In the genomic region with DNA sequence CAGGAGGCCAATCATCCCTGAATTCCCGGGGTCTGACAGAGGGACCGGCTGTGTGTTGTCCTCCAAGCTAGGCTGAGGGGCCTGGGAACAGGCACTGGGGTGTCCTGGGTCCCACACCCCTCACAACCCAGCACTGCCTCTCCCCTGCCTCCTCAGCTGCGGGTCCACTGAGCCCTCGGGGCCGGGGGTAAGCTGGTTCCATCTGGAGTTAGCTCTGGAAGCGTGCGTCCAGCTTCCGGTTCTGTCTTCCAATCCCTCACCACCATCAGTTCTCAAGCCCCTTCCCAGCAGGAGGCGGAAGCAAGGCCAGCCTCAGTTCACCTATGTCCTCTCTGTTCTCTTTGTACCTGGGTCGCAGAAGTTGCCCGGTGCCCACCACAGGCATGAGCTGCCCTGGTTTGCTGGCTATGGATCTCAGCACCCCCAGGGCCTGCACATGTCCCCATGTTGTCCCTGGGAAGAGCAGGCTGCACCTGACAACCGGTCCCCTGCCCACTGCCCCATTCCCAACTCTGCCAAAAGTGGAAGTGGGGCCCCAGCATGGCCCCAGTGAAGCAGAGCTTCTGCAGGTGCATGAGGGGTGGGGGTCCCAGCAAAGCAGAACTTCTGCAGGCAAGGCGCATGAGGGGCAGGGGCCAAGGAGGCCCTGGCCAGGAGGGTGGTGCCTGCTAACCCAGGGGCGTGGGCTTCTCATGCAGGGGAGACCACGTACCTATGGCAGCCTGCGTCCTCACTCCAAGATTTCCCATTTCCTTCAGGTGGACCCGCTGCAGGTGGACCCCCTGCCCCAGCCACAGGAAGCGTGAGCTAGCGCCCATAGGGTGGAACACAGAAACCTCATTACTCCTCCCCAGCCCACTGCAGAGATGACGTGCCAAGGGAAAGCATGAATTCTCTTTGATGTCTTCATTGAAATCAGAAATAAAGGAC, we compare ENCODE assay signal across 18 cellular contexts.
A peak's percentile ranks its signal among the peaks of the same experiment; 100 is the strongest.
DNase-seq lines count a peak whose midpoint lies in the region; ATAC-seq, FAIRE-seq and TF ChIP-seq lines count a peak whose summit lies in the region.
"Had no signal": no experiment of that assay in that cellular context is flagged by ENCODE, and none has a peak within 500 bp of the region (broad histone marks: within the 10 kb centered on the region; RNA-seq: fewer than 3 reads in every experiment).

No MANE protein-coding gene starts in this region.

- no peak overlapping the region for H3K27ac Mint-ChIP-seq in activated naive CD4-positive, alpha-beta T cell treated with anti-CD3 and anti-CD28 coated beads, Interleukin-2, amount 50 U/mL, for 72 hours
- H3K27ac Mint-ChIP-seq: B cell; CD4-positive, alpha-beta memory T cell had no signal

- H3K9me3 ChIP-seq in BE2C, result no peaks in the 10 kb centered on the region
- peaks cover 7% of the 10 kb centered on the region; the same call in 1 of the 2 replicates for H3K9me3 ChIP-seq in MG63
- H3K9me3 ChIP-seq in kidney (ENCODE audit: control insufficient read depth in 1 of 2, low read length in 2 of 2), result no peaks in the 10 kb centered on the region
- no peaks in the 10 kb centered on the region for H3K9me3 ChIP-seq in uterus

- DNase-seq in BE2C, result peak; percentile 1
- DNase-seq in MG63, result peak; percentile 2
- DNase-seq in kidney, result peak; percentile 38
- DNase-seq in uterus, result no peak
- DNase-seq in activated naive CD4-positive, alpha-beta T cell (lab: John Stamatoyannopoulos, UW), result no peak
- DNase-seq in activated naive CD4-positive, alpha-beta T cell treated with anti-CD3 and anti-CD28 coated beads, Interleukin-2, amount 50 U/mL, for 72 hours (ENCODE audit: low spot score in 2 of 2), result no peak
- DNase-seq in GM19238 (ENCODE audit: insufficient read length, low spot score), result no peak
- DNase-seq: CD4-positive, alpha-beta memory T cell; DND-41; GF-D8; GM23248 had no signal

- H3K4me1 ChIP-seq in BE2C (no peaks in the 10 kb centered on the region), kidney (ENCODE audit: control insufficient read depth in 1 of 2, insufficient read depth in 1 of 2, low read depth in 1 of 2, low read length in 2 of 2) (peaks cover 0 to 5% of the 10 kb centered on the region in 2 donors), uterus (no peaks in the 10 kb centered on the region)

- H3K36me3 Mint-ChIP-seq in activated naive CD4-positive, alpha-beta T cell treated with anti-CD3 and anti-CD28 coated beads, Interleukin-2, amount 50 U/mL, for 72 hours, result no peaks in the 10 kb centered on the region
- H3K36me3 Mint-ChIP-seq: CD4-positive, alpha-beta memory T cell had no signal

- H3K36me3 ChIP-seq in BE2C, result no peaks in the 10 kb centered on the region
- H3K36me3 ChIP-seq in MG63, result peaks cover 81% of the 10 kb centered on the region
- H3K36me3 ChIP-seq in kidney (ENCODE audit: control insufficient read depth in 1 of 2, insufficient read depth in 2 of 2, low read length in 2 of 2), result no peaks in the 10 kb centered on the region
- H3K36me3 ChIP-seq in uterus, result no peaks in the 10 kb centered on the region

- FAIRE-seq in kidney (lab: Jason Lieb, UNC), result no peak
- FAIRE-seq: A204.1, H54, HepG2, HTR-8/SVneo had no signal

- no peak overlapping the region for H3K9ac ChIP-seq in kidney (ENCODE audit: low read length in 2 of 2)
- H3K9ac ChIP-seq: GM23248 had no signal

- no peak for ATAC-seq in activated naive CD4-positive, alpha-beta T cell treated with anti-CD3 and anti-CD28 coated beads, Interleukin-2, amount 50 U/mL, for 72 hours
- ATAC-seq: HCT116, HepG2 had no signal

- H3K4me3 ChIP-seq in BE2C (ENCODE audit: low read depth, low read length) (no peak overlapping the region), MG63 (no peak overlapping the region), kidney (ENCODE audit: low read length in 2 of 2) (no peak overlapping the region), uterus (no peak overlapping the region)
- H3K4me3 ChIP-seq: GM23248 had no signal

- no peak for TF ChIP-seq CTCF in BE2C (IDR thresholded peaks at IDR 0.05; ENCODE audit: low read depth, low read length)
- TF ChIP-seq CTCF in kidney (IDR thresholded peaks at IDR 0.05; ENCODE audit: borderline replicate concordance, extremely low read depth, insufficient read depth), result no peak
- TF ChIP-seq CTCF in uterus (IDR thresholded peaks at IDR 0.05), result no peak

- intact Hi-C loops in kidney (cut with DNase I) (no loop called here), uterus (cut with DNase I; ENCODE audit: low total_unique reads) (no loop called here)

- no peaks in the 10 kb centered on the region for H3K9me3 Mint-ChIP-seq in activated naive CD4-positive, alpha-beta T cell treated with anti-CD3 and anti-CD28 coated beads, Interleukin-2, amount 50 U/mL, for 72 hours

- no peaks in the 10 kb centered on the region for H3K27me3 ChIP-seq in BE2C
- H3K27me3 ChIP-seq in MG63, result no peaks in the 10 kb centered on the region
- no peaks in the 10 kb centered on the region for H3K27me3 ChIP-seq in uterus

- TF ChIP-seq POLR2A in uterus (IDR thresholded peaks at IDR 0.05), result no peak

- H3K27ac ChIP-seq in kidney (ENCODE audit: low read depth in 2 of 2, low read length in 2 of 2), result no peak overlapping the region
- H3K27ac ChIP-seq in uterus, result peak overlapping the region; percentile 24 to 53
- H3K27ac ChIP-seq: C4-2B, GM23248 had no signal

Comparison
In these comparisons a context has a peak if more than half of its experiments do, and no peak if none do; other contexts are left out.
1. DNase-seq: peak in BE2C (single experiment), MG63 (single experiment) and kidney (single experiment); none in uterus (0 of 2), activated naive CD4-positive, alpha-beta T cell (0 of 4), activated naive CD4-positive, alpha-beta T cell treated with anti-CD3 and anti-CD28 coated beads, Interleukin-2, amount 50 U/mL, for 72 hours (0 of 2) and GM19238 (single experiment).
2. H3K27ac ChIP-seq: peak in uterus (2 of 2); none in kidney (0 of 2).